In genomic region chr12:111775205-111776193, GRCh38 we compare ENCODE assay signal across 8 cellular contexts. TPM values are rescaled to one million over a fixed set of nuclear protein-coding genes. Genes with fewer than 3 reads are reported as not detected.
A peak's percentile ranks its signal among the peaks of the same experiment; 100 is the strongest.
DNase-seq lines count a peak whose midpoint lies in the region; ATAC-seq and TF ChIP-seq lines count a peak whose summit lies in the region.

No MANE protein-coding gene starts in this region.

- H3K9me3 ChIP-seq in OCI-LY3 (ENCODE audit: insufficient read depth, low read length) (no peaks in the 10 kb centered on the region), mesenchymal stem cell (ENCODE audit: control insufficient read depth, low read length) (no peaks in the 10 kb centered on the region), transverse colon (no peaks in the 10 kb centered on the region), neuronal stem cell (replicated peaks in 1 of 2; ENCODE audit: control insufficient read depth in 2 of 2, insufficient read depth in 1 of 2, low read depth in 1 of 2, low read length in 2 of 2) (peaks cover 0 to 3% of the 10 kb centered on the region in 2 donors), A673 (ENCODE audit: low read depth, low read length, poor library complexity, severe bottlenecking) (no peaks in the 10 kb centered on the region)

- peak; percentile 65 for ATAC-seq in HG02852 (IDR thresholded peaks at IDR 0.05; ENCODE audit: unreplicated experiment)

- no peaks in the 10 kb centered on the region for H3K27me3 ChIP-seq in OCI-LY3 (ENCODE audit: low read depth, low read length)
- peaks cover 0 to 17% of the 10 kb centered on the region in 2 experiments for H3K27me3 ChIP-seq in mesenchymal stem cell (ENCODE audit: control insufficient read depth in 1 of 2, insufficient read depth in 1 of 2, low read length in 2 of 2)
- no peaks in the 10 kb centered on the region for H3K27me3 ChIP-seq in transverse colon
- no peaks in the 10 kb centered on the region for H3K27me3 ChIP-seq in neuronal stem cell (ENCODE audit: control insufficient read depth in 3 of 3, insufficient read depth in 3 of 3, low read depth in 1 of 3, low read length in 3 of 3)
- H3K27me3 ChIP-seq in A673 (replicated peaks; ENCODE audit: insufficient read depth, low read depth, low read length, poor library complexity) = no peaks in the 10 kb centered on the region

- H2BK5ac ChIP-seq in mesenchymal stem cell (ENCODE audit: low read depth, low read length, poor library complexity, severe bottlenecking) (no peak overlapping the region), neuronal stem cell (ENCODE audit: low read length) (no peak overlapping the region)

- no peak for TF ChIP-seq CTCF in GM12875 (IDR thresholded peaks at IDR 0.05; ENCODE audit: borderline replicate concordance, insufficient read depth, low read depth, low read length)
- no peak for TF ChIP-seq CTCF in OCI-LY3 (IDR thresholded peaks at IDR 0.05; ENCODE audit: low read depth, low read length)
- no peak for TF ChIP-seq CTCF in transverse colon (IDR thresholded peaks at IDR 0.05)
- TF ChIP-seq CTCF in A673 (conservative IDR thresholded peaks at IDR 0.05; ENCODE audit: low read depth, low read length) = no peak

- in situ Hi-C loops in transverse colon (cut with MboI; ENCODE audit: low pct_ligation_motif_present in 1 of 4, low pct_unique_long_range_greater_than_20kb in 1 of 4, low sequenced_read_pairs in 3 of 4) = no loop called here

- peak overlapping the region; percentile 80 for H2BK15ac ChIP-seq in mesenchymal stem cell (ENCODE audit: low read depth, poor library complexity, severe bottlenecking)
- H2BK15ac ChIP-seq in neuronal stem cell (ENCODE audit: low read length) = no peak overlapping the region

- BruUV-seq in A673 (replicated peaks; lab: Mats Ljungman, UMichigan) = no TSS peak

- H3K23ac ChIP-seq in mesenchymal stem cell (ENCODE audit: low read length in 2 of 2) (peak overlapping the region in 1 of 2 experiments; percentile 86), neuronal stem cell (ENCODE audit: low read depth, low read length, poor library complexity) (no peak overlapping the region)

- H3K4ac ChIP-seq in mesenchymal stem cell (ENCODE audit: low read depth in 1 of 2, low read length in 2 of 2) = peak overlapping the region; percentile 87 to 96
- no peak overlapping the region for H3K4ac ChIP-seq in neuronal stem cell (ENCODE audit: low read length)

- H3K27ac ChIP-seq in OCI-LY3 (ENCODE audit: low read length) (peak overlapping the region; percentile 99), mesenchymal stem cell (ENCODE audit: low read length, poor library complexity, severe bottlenecking) (peak overlapping the region; percentile 34), transverse colon (peak overlapping the region; percentile 93 to 98 (median 96)), neuronal stem cell (replicated peaks; ENCODE audit: low read length) (no peak overlapping the region), A673 (ENCODE audit: low read depth, low read length, poor library complexity, severe bottlenecking) (no peak overlapping the region)

- WGBS in mesenchymal stem cell = 26% methylated on average over 13 of the region's 15 CpGs
- 15 to 16% methylated on average over 3 to 15 of the region's 15 CpGs for WGBS in transverse colon (ENCODE audit: low coverage in 1 of 2), 2 donors
- WGBS in neuronal stem cell (ENCODE audit: extremely low coverage in 2 of 2, insufficient read length in 2 of 2, insufficient replicate concordance in 1 of 2), 2 donors = no CpG with 5 or more reads among the region's 15 CpGs

- H2AK5ac ChIP-seq in mesenchymal stem cell (ENCODE audit: low read length, severe bottlenecking) = no peak overlapping the region
- H2AK5ac ChIP-seq in neuronal stem cell (ENCODE audit: low read depth, low read length) = no peak overlapping the region

- H3K4me1 ChIP-seq in OCI-LY3 (ENCODE audit: low read length) = peaks cover 55% of the 10 kb centered on the region
- H3K4me1 ChIP-seq in mesenchymal stem cell (ENCODE audit: control insufficient read depth, insufficient read depth, low read depth, low read length) = peaks cover 24% of the 10 kb centered on the region
- peaks cover 60 to 100% (median 96%) of the 10 kb centered on the region in 4 donors for H3K4me1 ChIP-seq in transverse colon
- peaks cover 3 to 5% of the 10 kb centered on the region in 2 donors for H3K4me1 ChIP-seq in neuronal stem cell (ENCODE audit: control insufficient read depth in 2 of 2, insufficient read depth in 1 of 2, low read depth in 1 of 2, low read length in 2 of 2)
- peaks cover 7% of the 10 kb centered on the region for H3K4me1 ChIP-seq in A673 (ENCODE audit: insufficient read depth, low read length, poor library complexity, severe bottlenecking)

- peak overlapping the region; percentile 74 to 83 for H3K18ac ChIP-seq in mesenchymal stem cell (ENCODE audit: low read depth in 1 of 2, low read length in 2 of 2)
- no peak overlapping the region for H3K18ac ChIP-seq in neuronal stem cell (ENCODE audit: low read length)

- peak overlapping the region; percentile 81 for H3K9ac ChIP-seq in OCI-LY3 (ENCODE audit: low read length)
- H3K9ac ChIP-seq in mesenchymal stem cell (ENCODE audit: low read length) = peak overlapping the region; percentile 17
- H3K9ac ChIP-seq in neuronal stem cell (ENCODE audit: low read depth, low read length, poor library complexity) = no peak overlapping the region

- POLR2A ChIA-PET in A673 (lab: Charles Lee; ENCODE audit: low non-redundant PET) = no interaction called here

- peaks cover 2% of the 10 kb centered on the region for H3K79me1 ChIP-seq in mesenchymal stem cell (replicated peaks; ENCODE audit: low read length, poor library complexity, severe bottlenecking)
- H3K79me1 ChIP-seq in neuronal stem cell (ENCODE audit: low read depth, low read length) = peaks cover 4% of the 10 kb centered on the region

- H4K91ac ChIP-seq in mesenchymal stem cell (ENCODE audit: low read length) = peak overlapping the region; percentile 95
- no peak overlapping the region for H4K91ac ChIP-seq in neuronal stem cell (ENCODE audit: low read depth, low read length, poor library complexity)

- H4K8ac ChIP-seq in mesenchymal stem cell (ENCODE audit: low read length) (peak overlapping the region; percentile 91), neuronal stem cell (ENCODE audit: low read depth, low read length) (no peak overlapping the region)

- H2BK120ac ChIP-seq in mesenchymal stem cell (ENCODE audit: low read depth, low read length) (peak overlapping the region; percentile 50), neuronal stem cell (ENCODE audit: low read depth, low read length) (no peak overlapping the region)

- H3K79me2 ChIP-seq in OCI-LY3 (ENCODE audit: low read length) = peaks cover 19% of the 10 kb centered on the region; the same call in 1 of the 2 replicates

- H3K36me3 ChIP-seq in OCI-LY3 (replicated peaks; ENCODE audit: low read depth, low read length) = peaks cover 3% of the 10 kb centered on the region
- no peaks in the 10 kb centered on the region for H3K36me3 ChIP-seq in mesenchymal stem cell (ENCODE audit: control insufficient read depth in 1 of 2, insufficient read depth in 2 of 2, low read depth in 1 of 2, low read length in 2 of 2)
- H3K36me3 ChIP-seq in transverse colon = no peaks in the 10 kb centered on the region
- peaks cover 0 to 7% of the 10 kb centered on the region in 2 donors for H3K36me3 ChIP-seq in neuronal stem cell (replicated peaks in 1 of 2; ENCODE audit: control insufficient read depth in 2 of 2, insufficient read depth in 2 of 2, low read length in 2 of 2)
- no peaks in the 10 kb centered on the region for H3K36me3 ChIP-seq in A673 (ENCODE audit: insufficient read depth, low read length, poor library complexity, severe bottlenecking)

- CTCF ChIA-PET in A673 (lab: Charles Lee) = no interaction called here

- intact Hi-C loops in transverse colon (cut with DNase I; ENCODE audit: low total_unique reads) = no loop called here
- intact Hi-C loops in A673 (cut with micrococcal nuclease; ENCODE audit: unreplicated experiment) = no loop called here

- H2BK12ac ChIP-seq in mesenchymal stem cell (ENCODE audit: low read length in 2 of 2) = peak overlapping the region; percentile 81 to 99
- H2BK12ac ChIP-seq in neuronal stem cell (ENCODE audit: low read length) = no peak overlapping the region

- no peaks in the 10 kb centered on the region for H4K20me1 ChIP-seq in OCI-LY3 (ENCODE audit: insufficient read depth, low read length)

- no peak for TF ChIP-seq EP300 in transverse colon (IDR thresholded peaks at IDR 0.05; ENCODE audit: low read depth)

- H3K4me3 ChIP-seq in GM12875 (ENCODE audit: low read depth, low read length) (peak overlapping the region; percentile 26), OCI-LY3 (ENCODE audit: low read length) (peak overlapping the region; percentile 69), mesenchymal stem cell (ENCODE audit: insufficient read depth in 1 of 2, low read depth in 1 of 2, low read length in 2 of 2) (no peak overlapping the region), transverse colon (peak overlapping the region in 2 of 4 donors; percentile 3 to 22), neuronal stem cell (ENCODE audit: low read length in 2 of 2) (no peak overlapping the region), A673 (ENCODE audit: low read depth, low read length, poor library complexity, severe bottlenecking) (no peak overlapping the region)

- DNase-seq in dedifferentiated amniotic fluid mesenchymal stem cell (ENCODE audit: extremely low spot score) (peak; percentile 26), mesenchymal stem cell (peak; percentile 90), transverse colon (peak; percentile 90), neuronal stem cell (ENCODE audit: low spot score) (no peak), A673 (ENCODE audit: low spot score) (no peak)

- TF ChIP-seq POLR2A in transverse colon (IDR thresholded peaks at IDR 0.05) = peak; percentile 53

- H3K14ac ChIP-seq in mesenchymal stem cell (ENCODE audit: low read length in 2 of 2) = peak overlapping the region in 1 of 2 experiments; percentile 50
- no peak overlapping the region for H3K14ac ChIP-seq in neuronal stem cell (ENCODE audit: low read length)

- H2AFZ ChIP-seq in OCI-LY3 (ENCODE audit: low read depth, low read length) (no peak overlapping the region; the same call in 1 of the 2 replicates), mesenchymal stem cell (ENCODE audit: low read depth, low read length) (no peak overlapping the region), neuronal stem cell (ENCODE audit: low read length) (no peak overlapping the region)

- H3K4me2 ChIP-seq in OCI-LY3 (ENCODE audit: low read length) = peak overlapping the region; percentile 94
- H3K4me2 ChIP-seq in mesenchymal stem cell (ENCODE audit: low read length, poor library complexity, severe bottlenecking) = peak overlapping the region; percentile 40
- H3K4me2 ChIP-seq in neuronal stem cell (ENCODE audit: insufficient read depth, low read length, poor library complexity, severe bottlenecking) = no peak overlapping the region

RNA-seq across cellular contexts. Expression of gene ALDH2, which starts 8.8 kb away (rescaled TPM):
- polyA plus RNA-seq in mesenchymal stem cell (2013, experiment 1 of 2) = 54.3 TPM
- 52.7 TPM for polyA plus RNA-seq in mesenchymal stem cell (2013, experiment 2 of 2)
- 100 to 1,000 TPM; 102 to 239 (median 162) TPM for total RNA-seq in transverse colon
- 29.8 TPM for polyA plus RNA-seq in neuronal stem cell (2013, experiment 1 of 2)
- 30.2 TPM for polyA plus RNA-seq in neuronal stem cell (2013, experiment 2 of 2)
- total RNA-seq in A673 (2021) = 24.5 and 34.8 TPM in 2 replicates

Comparison
In these comparisons a context has a peak if more than half of its experiments do, and no peak if none do; other contexts are left out.
1. H3K4me3 ChIP-seq: peak in GM12875 (single experiment) and OCI-LY3 (single experiment); none in mesenchymal stem cell (0 of 2), neuronal stem cell (0 of 2) and A673 (single experiment).
2. H3K27ac ChIP-seq: peak in OCI-LY3 (single experiment), mesenchymal stem cell (single experiment) and transverse colon (4 of 4); none in neuronal stem cell (single experiment) and A673 (single experiment).
3. DNase-seq: peak in dedifferentiated amniotic fluid mesenchymal stem cell (single experiment), mesenchymal stem cell (single experiment) and transverse colon (single experiment); none in neuronal stem cell (single experiment) and A673 (single experiment).